26 cellular contexts compared by ENCODE assay signal in genomic region chr5:75701856-75702255, GRCh38.
"Had no signal": no experiment of that assay in that cellular context is flagged by ENCODE, and none has a peak within 500 bp of the region (broad histone marks: within the 10 kb centered on the region; RNA-seq: fewer than 3 reads in every experiment).

No MANE protein-coding gene starts in this region.

- H3K27ac ChIP-seq: ascending aorta, breast epithelium, cardiac muscle cell, coronary artery, dorsolateral prefrontal cortex had no signal

- H3K27ac Mint-ChIP-seq: activated CD8-positive, alpha-beta T cell treated with anti-CD3 and anti-CD28 coated beads for 36 hours; activated naive CD4-positive, alpha-beta T cell treated with anti-CD3 and anti-CD28 coated beads, Interleukin-2, amount 10 ng/mL, durations not matched to agents 7 days and 5 days; activated naive CD4-positive, alpha-beta T cell treated with anti-CD3 and anti-CD28 coated beads, Interleukin-2, amount 50 U/mL, for 72 hours; activated naive CD8-positive, alpha-beta T cell treated with anti-CD3 and anti-CD28 coated beads, Interleukin-2, amount 10 ng/mL, durations not matched to agents 7 days and 5 days; activated T-cell treated with anti-CD3 and anti-CD28 coated beads, Interleukin-2, amount 50 U/mL, for 72 hours; brain; dendritic cell treated with granulocyte-macrophage colony-stimulating factor and Interleukin-4, amounts not matched to agents 40 ng/mL and 50 ng/mL, for 4 days; endodermal cell had no signal

- H3K4me1 ChIP-seq: ascending aorta, breast epithelium had no signal

- H3K9me3 Mint-ChIP-seq: activated CD8-positive, alpha-beta T cell treated with anti-CD3 and anti-CD28 coated beads for 36 hours; activated naive CD4-positive, alpha-beta T cell treated with anti-CD3 and anti-CD28 coated beads, Interleukin-2, amount 10 ng/mL, durations not matched to agents 7 days and 5 days; activated naive CD8-positive, alpha-beta T cell treated with anti-CD3 and anti-CD28 coated beads, Interleukin-2, amount 10 ng/mL, durations not matched to agents 7 days and 5 days; central memory CD8-positive, alpha-beta T cell had no signal

- ATAC-seq: activated CD8-positive, alpha-beta T cell treated with anti-CD3 and anti-CD28 coated beads for 36 hours; activated naive CD4-positive, alpha-beta T cell treated with anti-CD3 and anti-CD28 coated beads, Interleukin-2, amount 50 U/mL, for 72 hours; activated T-cell treated with anti-CD3 and anti-CD28 coated beads, Interleukin-2, amount 50 U/mL, for 72 hours; esophagus mucosa had no signal

- H3K27me3 ChIP-seq: ascending aorta, breast epithelium, cardiac muscle cell, dorsolateral prefrontal cortex had no signal

- DNase-seq: activated CD4-positive, alpha-beta T cell treated with anti-CD3 and anti-CD28 coated beads for 4 hours; activated CD4-positive, alpha-beta T cell treated with anti-CD3 and anti-CD28 coated beads, Interleukin-2, amount 50 U/mL, for 1 hour; activated CD4-positive, alpha-beta T cell treated with anti-CD3 and anti-CD28 coated beads, Interleukin-2, amount 50 U/mL, for 48 hours; activated CD4-positive, CD25-positive, alpha-beta regulatory T cell; activated CD4-positive, CD25-positive, alpha-beta regulatory T cell treated with anti-CD3 and anti-CD28 coated beads, Interleukin-2, amount 50 U/mL, for 72 hours; activated CD8-positive, alpha-beta memory T cell treated with anti-CD3 and anti-CD28 coated beads for 24 hours; activated CD8-positive, alpha-beta T cell treated with anti-CD3 and anti-CD28 coated beads for 36 hours; activated gamma-delta T cell; activated naive CD4-positive, alpha-beta T cell; activated naive CD4-positive, alpha-beta T cell treated with anti-CD3 and anti-CD28 coated beads, Interleukin-2, amount 10 ng/mL, durations not matched to agents 7 days and 5 days; activated naive CD8-positive, alpha-beta T cell treated with anti-CD3 and anti-CD28 coated beads, Interleukin-2, amount 10 ng/mL, durations not matched to agents 7 days and 5 days; activated T-cell treated with anti-CD3 and anti-CD28 coated beads, Interleukin-2, amount 50 U/mL, for 72 hours; dorsolateral prefrontal cortex; effector memory CD4-positive, alpha-beta T cell; endodermal cell; foreskin fibroblast; T-helper 2 cell had no signal

- H3K4me3 ChIP-seq: ascending aorta, breast epithelium, cardiac muscle cell, coronary artery, dorsolateral prefrontal cortex had no signal

- H3K9me3 ChIP-seq: ascending aorta, breast epithelium had no signal

- H3K27me3 Mint-ChIP-seq: activated CD8-positive, alpha-beta T cell treated with anti-CD3 and anti-CD28 coated beads for 36 hours; activated naive CD4-positive, alpha-beta T cell treated with anti-CD3 and anti-CD28 coated beads, Interleukin-2, amount 10 ng/mL, durations not matched to agents 7 days and 5 days; activated naive CD8-positive, alpha-beta T cell treated with anti-CD3 and anti-CD28 coated beads, Interleukin-2, amount 10 ng/mL, durations not matched to agents 7 days and 5 days; brain; central memory CD8-positive, alpha-beta T cell; dendritic cell treated with granulocyte-macrophage colony-stimulating factor and Interleukin-4, amounts not matched to agents 40 ng/mL and 50 ng/mL, for 4 days had no signal

- H3K36me3 ChIP-seq: breast epithelium had no signal

- H3K4me1 Mint-ChIP-seq: activated naive CD8-positive, alpha-beta T cell treated with anti-CD3 and anti-CD28 coated beads, Interleukin-2, amount 10 ng/mL, durations not matched to agents 7 days and 5 days; brain; endodermal cell had no signal

- H3K4me3 Mint-ChIP-seq: activated CD8-positive, alpha-beta T cell treated with anti-CD3 and anti-CD28 coated beads for 36 hours; activated naive CD4-positive, alpha-beta T cell treated with anti-CD3 and anti-CD28 coated beads, Interleukin-2, amount 10 ng/mL, durations not matched to agents 7 days and 5 days; activated naive CD8-positive, alpha-beta T cell treated with anti-CD3 and anti-CD28 coated beads, Interleukin-2, amount 10 ng/mL, durations not matched to agents 7 days and 5 days; activated T-cell treated with anti-CD3 and anti-CD28 coated beads, Interleukin-2, amount 50 U/mL, for 72 hours; brain; central memory CD8-positive, alpha-beta T cell; dendritic cell treated with granulocyte-macrophage colony-stimulating factor and Interleukin-4, amounts not matched to agents 40 ng/mL and 50 ng/mL, for 4 days; endodermal cell had no signal
